Comparison of ENCODE assay signal across 8 cellular contexts in genomic region chr3:38345879-38346583, GRCh38. TPM values are rescaled to one million over a fixed set of nuclear protein-coding genes. Genes with fewer than 3 reads are reported as not detected.
DNase-seq lines count a peak whose midpoint lies in the region; ATAC-seq and TF ChIP-seq lines count a peak whose summit lies in the region.

No MANE protein-coding gene starts in this region.

- H3K4me1 ChIP-seq in transverse colon, result peaks cover 0 to 16% (median 11%) of the 10 kb centered on the region in 4 donors

- WGBS in transverse colon (ENCODE audit: low coverage in 1 of 2), 2 donors, result 53 to 100% methylated on average over 3 to 8 of the region's 9 CpGs

- no peak for TF ChIP-seq EP300 in transverse colon (IDR thresholded peaks at IDR 0.05; ENCODE audit: low read depth)

- no peaks in the 10 kb centered on the region for H3K9me3 ChIP-seq in AG04450 (ENCODE audit: control insufficient read depth, insufficient read depth, low read length)
- no peaks in the 10 kb centered on the region for H3K9me3 ChIP-seq in WERI-Rb-1 (ENCODE audit: severe bottlenecking)
- no peaks in the 10 kb centered on the region for H3K9me3 ChIP-seq in iPS-18c (ENCODE audit: control insufficient read depth, insufficient read depth, low read length)
- no peaks in the 10 kb centered on the region for H3K9me3 ChIP-seq in transverse colon

- H3K27me3 ChIP-seq in AG04450 (ENCODE audit: control insufficient read depth, insufficient read depth, low read length) (no peaks in the 10 kb centered on the region), WERI-Rb-1 (ENCODE audit: insufficient read depth, low read depth, severe bottlenecking) (no peaks in the 10 kb centered on the region), transverse colon (no peaks in the 10 kb centered on the region)

- no peak for TF ChIP-seq POLR2A in transverse colon (IDR thresholded peaks at IDR 0.05)

- peak; percentile 19 for ATAC-seq in GM21737 (IDR thresholded peaks at IDR 0.05; ENCODE audit: unreplicated experiment)

- TF ChIP-seq CTCF in AG04450 (IDR thresholded peaks at IDR 0.05; ENCODE audit: low read depth, low read length) (no peak), WERI-Rb-1 (IDR thresholded peaks at IDR 0.05; ENCODE audit: low read depth, low read length) (no peak), transverse colon (IDR thresholded peaks at IDR 0.05) (no peak)

- POLR2A ChIA-PET in AG04450 (lab: Yijun Ruan, JAX), result no interaction called here

- CTCF ChIA-PET in AG04450 (lab: Charles Lee), result interaction anchor here (0.5 to 4.4 kb wide), 44 partner anchors 8 to 342 kb away, joined by 3 to 117 read pairs (median 5); partner anchors contain the start of genes ACAA1, ACVR2B and EXOG

- H3K36me3 ChIP-seq in WERI-Rb-1 (peaks cover 13% of the 10 kb centered on the region), transverse colon (no peaks in the 10 kb centered on the region)

- in situ Hi-C loops in transverse colon (cut with MboI; ENCODE audit: low pct_ligation_motif_present in 1 of 4, low pct_unique_long_range_greater_than_20kb in 1 of 4, low sequenced_read_pairs in 3 of 4), result loop anchor here (5.0 to 10.0 kb wide), 3 partner anchors 129 to 139 kb away; no protein-coding TSS in a partner anchor

- DNase-seq in AG04450 (ENCODE audit: low read depth, low spot score) (no peak), WERI-Rb-1 (no peak), transverse colon (no peak), COR-L47 (lab: John Stamatoyannopoulos, UW) (no peak), HT-29 (ENCODE audit: low spot score) (no peak), RPMI8226 (no peak)

- H3K4me3 ChIP-seq in AG04450 (ENCODE audit: low read depth, low read length) (peak overlapping the region; percentile 80; the same call in 1 of the 2 replicates), WERI-Rb-1 (ENCODE audit: low read depth, low read length) (peak overlapping the region; percentile 79; the same call in 1 of the 2 replicates), iPS-18c (ENCODE audit: insufficient read depth, low read depth, low read length) (peak overlapping the region; percentile 78; the same call in 1 of the 2 replicates), transverse colon (peak overlapping the region in 2 of 4 donors; percentile 74 to 87)

- H3K27ac ChIP-seq in AG04450 (ENCODE audit: low read depth, low read length) (no peak overlapping the region), WERI-Rb-1 (no peak overlapping the region), transverse colon (peak overlapping the region in 3 of 4 donors; percentile 77 to 84 (median 79))

- intact Hi-C loops in transverse colon (cut with DNase I; ENCODE audit: low total_unique reads), result loop anchor here (5.0 kb wide), 1 partner anchor 131 kb away; no protein-coding TSS in a partner anchor

RNA-seq across cellular contexts. Expression of gene XYLB, which starts 0.6 kb away (rescaled TPM):
- 3.1 and 4.0 TPM in 2 replicates for polyA plus RNA-seq in AG04450 (2011; rRNA removed)
- 4.1 and 5.5 TPM in 2 replicates for polyA minus RNA-seq in AG04450 (2011; rRNA and poly(A)+ RNA removed)
- 10 to 100 TPM; 13.5 to 18.7 (median 15.1) TPM for total RNA-seq in transverse colon
- 4.2 and 4.4 TPM in 2 replicates for total RNA-seq in HT-29 (2014; rRNA removed; shearing (Covaris generic))

Comparison
In these comparisons a context has a peak if more than half of its experiments do, and no peak if none do; other contexts are left out.
1. H3K27ac ChIP-seq: peak in transverse colon (3 of 4); none in AG04450 (single experiment) and WERI-Rb-1 (single experiment).